21 cellular contexts compared by ENCODE assay signal in genomic region chr19:7475665-7476064, GRCh38. TPM values are rescaled to one million over a fixed set of nuclear protein-coding genes. Genes with fewer than 3 reads are reported as not detected.
DNase-seq lines count a peak whose midpoint lies in the region; ATAC-seq and TF ChIP-seq lines count a peak whose summit lies in the region.
"Had no signal": no experiment of that assay in that cellular context is flagged by ENCODE, and none has a peak within 500 bp of the region (broad histone marks: within the 10 kb centered on the region; RNA-seq: fewer than 3 reads in every experiment).

No MANE protein-coding gene starts in this region.

- no peak overlapping the region for H3K9ac ChIP-seq in IMR-90 (ENCODE audit: low read depth, low read length)
- H3K9ac ChIP-seq: GM23248 had no signal

- H3K36me3 ChIP-seq in IMR-90 (ENCODE audit: control insufficient read depth, insufficient read depth, low read length) (peaks cover 15% of the 10 kb centered on the region), neutrophil (peaks cover 31% of the 10 kb centered on the region), spleen (peaks cover 1 to 35% (median 17%) of the 10 kb centered on the region in 6 donors), vagina (peaks cover 0 to 19% of the 10 kb centered on the region in 2 donors)
- H3K36me3 ChIP-seq: HAP-1 had no signal

- no peak overlapping the region for H2BK120ac ChIP-seq in IMR-90 (ENCODE audit: low read depth, low read length)

- TF ChIP-seq CTCF in CD4-positive, alpha-beta T cell (IDR thresholded peaks at IDR 0.05): no peak
- TF ChIP-seq CTCF in IMR-90 (conservative IDR thresholded peaks at IDR 0.05; ENCODE audit: low read depth, low read length) (no peak), neutrophil (IDR thresholded peaks at IDR 0.05) (no peak), spleen (IDR thresholded peaks at IDR 0.05 in 8 of 11, conservative IDR thresholded peaks at IDR 0.05 in 3 of 11) (no peak), vagina (IDR thresholded peaks at IDR 0.05) (no peak)

- H3K4ac ChIP-seq in IMR-90 (ENCODE audit: low read depth, low read length): no peak overlapping the region

- H2AK5ac ChIP-seq in IMR-90 (ENCODE audit: low read depth, low read length): no peak overlapping the region

- H3K27me3 ChIP-seq in CD4-positive, alpha-beta T cell (ENCODE audit: control insufficient read depth, insufficient read depth, low read length): no peaks in the 10 kb centered on the region
- H3K27me3 ChIP-seq in IMR-90 (ENCODE audit: control insufficient read depth, insufficient read depth, low read length) (no peaks in the 10 kb centered on the region), neutrophil (no peaks in the 10 kb centered on the region), spleen (replicated peaks in 1 of 7) (no peaks in the 10 kb centered on the region), vagina (no peaks in the 10 kb centered on the region)

- no peak for TF ChIP-seq POLR2A in IMR-90 (IDR thresholded peaks at IDR 0.05; ENCODE audit: low read depth, low read length)
- no peak for TF ChIP-seq POLR2A in spleen (IDR thresholded peaks at IDR 0.05)
- TF ChIP-seq POLR2A in vagina (IDR thresholded peaks at IDR 0.05): no peak

- H2AK9ac ChIP-seq in IMR-90 (replicated peaks; ENCODE audit: low read depth, low read length, poor library complexity): peak overlapping the region; percentile 84

- no peak overlapping the region for H3K14ac ChIP-seq in IMR-90 (replicated peaks; ENCODE audit: low read depth, low read length)

- no peaks in the 10 kb centered on the region for H3K9me3 Mint-ChIP-seq in CD4-positive, alpha-beta T cell
- H3K9me3 Mint-ChIP-seq in dendritic cell treated with granulocyte-macrophage colony-stimulating factor and Interleukin-4, amounts not matched to agents 40 ng/mL and 50 ng/mL, for 4 days: no peaks in the 10 kb centered on the region
- H3K9me3 Mint-ChIP-seq: CD4-positive, CD25-positive, alpha-beta regulatory T cell had no signal

- in situ Hi-C loops in IMR-90 (cut with MboI; ENCODE audit: low sequenced_read_pairs): no loop called here

- H2AFZ ChIP-seq in IMR-90 (replicated peaks; ENCODE audit: low read length, poor library complexity): no peak overlapping the region
- H2AFZ ChIP-seq: GM23248 had no signal

- H3K4me2 ChIP-seq in IMR-90 (ENCODE audit: low read depth, low read length): no peak overlapping the region

- H3K9me1 ChIP-seq in IMR-90 (ENCODE audit: insufficient read depth, low read length): no peaks in the 10 kb centered on the region

- H3K27ac ChIP-seq in CD4-positive, alpha-beta T cell (ENCODE audit: low read depth, low read length): no peak overlapping the region
- no peak overlapping the region for H3K27ac ChIP-seq in IMR-90 (ENCODE audit: insufficient read depth, low read length)
- peak overlapping the region; percentile 48 for H3K27ac ChIP-seq in neutrophil
- peak overlapping the region in 1 of 8 donors; percentile 48 for H3K27ac ChIP-seq in spleen
- no peak overlapping the region for H3K27ac ChIP-seq in vagina
- H3K27ac ChIP-seq: GM23248, HL-60 had no signal

- no peak overlapping the region for H2BK15ac ChIP-seq in IMR-90 (ENCODE audit: low read depth, low read length)

- no peaks in the 10 kb centered on the region for H4K20me1 ChIP-seq in IMR-90 (ENCODE audit: insufficient read depth, low read length)

- peak overlapping the region; percentile 20 for H3K27ac Mint-ChIP-seq in CD4-positive, alpha-beta T cell
- H3K27ac Mint-ChIP-seq in dendritic cell treated with granulocyte-macrophage colony-stimulating factor and Interleukin-4, amounts not matched to agents 40 ng/mL and 50 ng/mL, for 4 days: peak overlapping the region; percentile 25

- no peaks in the 10 kb centered on the region for H3K27me3 Mint-ChIP-seq in CD4-positive, alpha-beta T cell
- no peaks in the 10 kb centered on the region for H3K27me3 Mint-ChIP-seq in dendritic cell treated with granulocyte-macrophage colony-stimulating factor and Interleukin-4, amounts not matched to agents 40 ng/mL and 50 ng/mL, for 4 days
- H3K27me3 Mint-ChIP-seq: CD4-positive, CD25-positive, alpha-beta regulatory T cell had no signal

- intact Hi-C loops in CD4-positive, alpha-beta T cell (cut with DNase I, micrococcal nuclease): no loop called here
- intact Hi-C loops in IMR-90 (cut with micrococcal nuclease): no loop called here
- intact Hi-C loops in dendritic cell treated with granulocyte-macrophage colony-stimulating factor and Interleukin-4, amounts not matched to agents 40 ng/mL and 50 ng/mL, for 4 days (cut with micrococcal nuclease): no loop called here
- intact Hi-C loops in spleen (cut with DNase I; ENCODE audit: low total_unique reads): no loop called here
- intact Hi-C loops in vagina (cut with DNase I): no loop called here

- H3K79me1 ChIP-seq in IMR-90 (ENCODE audit: low read depth in 1 of 2, low read length in 2 of 2): no peaks in the 10 kb centered on the region

- H3K23ac ChIP-seq in IMR-90 (ENCODE audit: low read depth, low read length): no peak overlapping the region

- CTCF ChIA-PET in CD4-positive, alpha-beta T cell (lab: Charles Lee): no interaction called here
- CTCF ChIA-PET in IMR-90 (lab: Yijun Ruan, JAX): no interaction called here

- H3K36me3 Mint-ChIP-seq in CD4-positive, alpha-beta T cell (ENCODE audit: low read depth): peaks cover 24% of the 10 kb centered on the region
- peaks cover 44% of the 10 kb centered on the region for H3K36me3 Mint-ChIP-seq in dendritic cell treated with granulocyte-macrophage colony-stimulating factor and Interleukin-4, amounts not matched to agents 40 ng/mL and 50 ng/mL, for 4 days (ENCODE audit: low read depth)

- H3K4me3 Mint-ChIP-seq in CD4-positive, alpha-beta T cell: no peak overlapping the region
- H3K4me3 Mint-ChIP-seq in dendritic cell treated with granulocyte-macrophage colony-stimulating factor and Interleukin-4, amounts not matched to agents 40 ng/mL and 50 ng/mL, for 4 days: no peak overlapping the region

- no peaks in the 10 kb centered on the region for H3K4me1 Mint-ChIP-seq in CD4-positive, alpha-beta T cell (ENCODE audit: low read depth)
- peaks cover 50% of the 10 kb centered on the region for H3K4me1 Mint-ChIP-seq in dendritic cell treated with granulocyte-macrophage colony-stimulating factor and Interleukin-4, amounts not matched to agents 40 ng/mL and 50 ng/mL, for 4 days (ENCODE audit: low read depth)
- H3K4me1 Mint-ChIP-seq: CD4-positive, CD25-positive, alpha-beta regulatory T cell had no signal

- no peak overlapping the region for H2BK5ac ChIP-seq in IMR-90 (ENCODE audit: low read depth, low read length, poor library complexity, severe bottlenecking)

- dilution Hi-C loops in IMR-90 (cut with HindIII; ENCODE audit: low sequenced_read_pairs, unreplicated experiment): no loop called here

- no peak overlapping the region for H3K56ac ChIP-seq in IMR-90 (ENCODE audit: extremely low read depth, insufficient read depth, low read length)

- H2BK20ac ChIP-seq in IMR-90 (ENCODE audit: low read depth, low read length): no peak overlapping the region

- no peak overlapping the region for H3K18ac ChIP-seq in IMR-90 (ENCODE audit: low read depth, low read length)

- H3K4me3 ChIP-seq in IMR-90 (ENCODE audit: insufficient read depth, low read depth, low read length) (no peak overlapping the region), neutrophil (ENCODE audit: low read depth in 1 of 2, low read length in 1 of 2) (no peak overlapping the region), spleen (no peak overlapping the region), vagina (no peak overlapping the region)
- H3K4me3 ChIP-seq: GM23248, HAP-1 had no signal

- H4K8ac ChIP-seq in IMR-90 (ENCODE audit: low read depth in 2 of 2, low read length in 2 of 2): no peak overlapping the region

- peaks cover 2% of the 10 kb centered on the region; the same call in 1 of the 2 replicates for H3K4me1 ChIP-seq in IMR-90 (ENCODE audit: control insufficient read depth, insufficient read depth, low read length)
- no peaks in the 10 kb centered on the region for H3K4me1 ChIP-seq in neutrophil (ENCODE audit: control insufficient read depth in 1 of 2, insufficient read depth in 1 of 2, low read depth in 1 of 2, low read length in 1 of 2)
- H3K4me1 ChIP-seq in spleen: peaks cover 0 to 39% (median 17%) of the 10 kb centered on the region in 6 donors
- peaks cover 14% of the 10 kb centered on the region for H3K4me1 ChIP-seq in vagina
- H3K4me1 ChIP-seq: HAP-1 had no signal

- DNase-seq in CD4-positive, alpha-beta T cell: no peak
- no peak for DNase-seq in IMR-90
- no peak for DNase-seq in spleen
- no peak for DNase-seq in vagina (ENCODE audit: extremely low spot score in 2 of 2)
- DNase-seq: CD4-positive, CD25-positive, alpha-beta regulatory T cell; COR-L47; DMS79; GM23248; KG1; NCI-H1105; NCI-H146; NCI-H2029; NCI-H2227 treated with DMSO at 0.1 percent for 48 hours; NCI-H510A treated with DMSO at 0.1 percent for 48 hours; NCI-H748 treated with DMSO at 0.1 percent for 48 hours had no signal

- no peaks in the 10 kb centered on the region for H3K9me3 ChIP-seq in CD4-positive, alpha-beta T cell (ENCODE audit: control insufficient read depth, low read length)
- H3K9me3 ChIP-seq in IMR-90 (ENCODE audit: control insufficient read depth, insufficient read depth, low read length) (no peaks in the 10 kb centered on the region), neutrophil (no peaks in the 10 kb centered on the region), spleen (no peaks in the 10 kb centered on the region), vagina (no peaks in the 10 kb centered on the region)
- H3K9me3 ChIP-seq: HAP-1 had no signal

- no peak overlapping the region for H4K5ac ChIP-seq in IMR-90 (ENCODE audit: low read depth, low read length)

- no peak for TF ChIP-seq RAD21 in IMR-90 (IDR thresholded peaks at IDR 0.05; ENCODE audit: low read length)

- no peak for ATAC-seq in CD4-positive, alpha-beta T cell (ENCODE audit: poor library complexity)
- no peak for ATAC-seq in IMR-90 (ENCODE audit: low read depth)
- ATAC-seq in GM21381 (IDR thresholded peaks at IDR 0.05; ENCODE audit: unreplicated experiment): no peak
- ATAC-seq: HepG2 had no signal

- POLR2A ChIA-PET in CD4-positive, alpha-beta T cell (lab: Charles Lee): no interaction called here
- POLR2A ChIA-PET in IMR-90 (lab: Charles Lee; ENCODE audit: unreplicated experiment): no interaction called here

- WGBS in IMR-90 (ENCODE audit: extremely low coverage in 2 of 2, insufficient read length in 1 of 2), 2 experiments: 73% methylated on average over 5 of the region's 6 CpGs; no CpG with 5 or more reads in 1 of the 2 experiments
- WGBS in spleen, 5 donors: 80 to 93% (median 86%) methylated on average over 5 to 6 of the region's 6 CpGs

- no peak overlapping the region for H4K91ac ChIP-seq in IMR-90 (ENCODE audit: insufficient read depth, low read depth, low read length)

- BruUV-seq in IMR-90 (replicated peaks; lab: Mats Ljungman, UMichigan): no TSS peak

RNA-seq across cellular contexts. Expression of gene PEX11G, which starts 13.2 kb away (rescaled TPM):
- not detected for total RNA-seq in CD4-positive, alpha-beta T cell
- total RNA-seq in IMR-90 (2012; rRNA removed) (0.72 and 1.1 TPM in 2 replicates), spleen (1 to 10 TPM; 2.3 to 9.6 (median 5.2) TPM), vagina (2.7 TPM)
- polyA plus RNA-seq in IMR-90 (2012; rRNA removed) (1.7 and 1.9 TPM in 2 replicates), spleen (1 to 10 TPM; 3.4 to 7.8 (median 4.0) TPM)
- polyA plus RNA-seq in IMR-90 (2012; cell fraction: cytosol; rRNA removed): 2.8 and 3.6 TPM in 2 replicates
- polyA plus RNA-seq in IMR-90 (2012; cell fraction: nucleus; rRNA removed; ENCODE audit: low replicate concordance): 0.76 and 2.7 TPM in 2 replicates
- total RNA-seq: CD4-positive, CD25-positive, alpha-beta regulatory T cell; HepG2 had no signal
- polyA plus RNA-seq: HepG2 had no signal

RNA-seq across cellular contexts. Expression of gene ZNF358, which starts 40.2 kb away (rescaled TPM):
- total RNA-seq in CD4-positive, alpha-beta T cell: 1 to 10 TPM; 5.1 to 5.2 TPM
- total RNA-seq in IMR-90 (2012; rRNA removed): 5.4 and 9.2 TPM in 2 replicates
- polyA plus RNA-seq in IMR-90 (2012; rRNA removed): 30.7 and 34.9 TPM in 2 replicates
- polyA plus RNA-seq in IMR-90 (2012; cell fraction: cytosol; rRNA removed): 43.8 and 60.5 TPM in 2 replicates
- 19.3 and 34.2 TPM in 2 replicates for polyA plus RNA-seq in IMR-90 (2012; cell fraction: nucleus; rRNA removed; ENCODE audit: low replicate concordance)
- total RNA-seq in spleen: 10 to 100 TPM; 22.8 to 50.5 (median 43.6) TPM
- polyA plus RNA-seq in spleen: 10 to 100 TPM; 23.8 to 44.6 (median 30.6) TPM
- 87.4 TPM for total RNA-seq in vagina

RNA-seq across cellular contexts. Expression of gene MCOLN1, which starts 46.8 kb away (rescaled TPM):
- total RNA-seq in CD4-positive, alpha-beta T cell: 1 to 10 TPM; 7.9 to 8.8 TPM
- 2.5 and 3.4 TPM in 2 replicates for total RNA-seq in IMR-90 (2012; rRNA removed)
- polyA plus RNA-seq in IMR-90 (2012; rRNA removed): 19.6 and 24.3 TPM in 2 replicates
- polyA plus RNA-seq in IMR-90 (2012; cell fraction: cytosol; rRNA removed): 13.9 and 26.7 TPM in 2 replicates
- polyA plus RNA-seq in IMR-90 (2012; cell fraction: nucleus; rRNA removed; ENCODE audit: low replicate concordance): 48.5 and 136 TPM in 2 replicates
- 100 to 1,000 TPM in 6 of 7 donors, 10 to 100 TPM in 1; 76.9 to 166 (median 131) TPM for total RNA-seq in spleen
- 100 to 1,000 TPM in 1 of 3 donors, 10 to 100 TPM in 2; 25.1 to 106 (median 68.5) TPM for polyA plus RNA-seq in spleen
- 20.4 TPM for total RNA-seq in vagina

RNA-seq across cellular contexts. Expression of gene PNPLA6, which starts 59.9 kb away (rescaled TPM):
- 10 to 100 TPM; 62.0 to 70.9 TPM for total RNA-seq in CD4-positive, alpha-beta T cell
- total RNA-seq in IMR-90 (2012; rRNA removed) (17.9 and 20.0 TPM in 2 replicates), spleen (100 to 1,000 TPM; 125 to 225 (median 151) TPM), vagina (47.4 TPM)
- polyA plus RNA-seq in IMR-90 (2012; rRNA removed) (52.7 and 55.6 TPM in 2 replicates), spleen (100 to 1,000 TPM in 2 of 3 donors, 10 to 100 TPM in 1; 51.0 to 142 (median 130) TPM)
- polyA plus RNA-seq in IMR-90 (2012; cell fraction: cytosol; rRNA removed): 58.3 and 81.7 TPM in 2 replicates
- polyA plus RNA-seq in IMR-90 (2012; cell fraction: nucleus; rRNA removed; ENCODE audit: low replicate concordance): 105 and 216 TPM in 2 replicates
